Comparison of ENCODE assay signal across 7 cellular contexts in genomic region chr20:33675127-33675954, GRCh38. TPM values are rescaled to one million over a fixed set of nuclear protein-coding genes. Genes with fewer than 3 reads are reported as not detected.
DNase-seq lines count a peak whose midpoint lies in the region; ATAC-seq and TF ChIP-seq lines count a peak whose summit lies in the region.

No MANE protein-coding gene starts in this region.

- H3K27me3 Mint-ChIP-seq in HFFc6 (ENCODE audit: insufficient read depth): peaks cover 2% of the 10 kb centered on the region; the same call in 1 of the 2 replicates
- H3K27me3 Mint-ChIP-seq in activated CD8-positive, alpha-beta T cell treated with anti-CD3 and anti-CD28 coated beads for 36 hours: no peaks in the 10 kb centered on the region

- TF ChIP-seq CTCF in HFFc6 (IDR thresholded peaks at IDR 0.05) (no peak), spleen (IDR thresholded peaks at IDR 0.05 in 8 of 11, conservative IDR thresholded peaks at IDR 0.05 in 3 of 11) (no peak)
- no peak for TF ChIP-seq CTCF in activated CD8-positive, alpha-beta T cell treated with anti-CD3 and anti-CD28 coated beads for 36 hours (IDR thresholded peaks at IDR 0.05)

- H3K27ac ChIP-seq in right cardiac atrium (ENCODE audit: low read length) (peak overlapping the region; percentile 59), spleen (peak overlapping the region; percentile 66 to 89 (median 84))

- ATAC-seq in activated CD8-positive, alpha-beta T cell treated with anti-CD3 and anti-CD28 coated beads for 36 hours: no peak
- peak; percentile 10 to 38 for ATAC-seq in right cardiac atrium
- ATAC-seq in GM19463 (IDR thresholded peaks at IDR 0.05; ENCODE audit: unreplicated experiment): no peak

- H3K4me3 Mint-ChIP-seq in HFFc6: peak overlapping the region; percentile 81
- H3K4me3 Mint-ChIP-seq in activated CD8-positive, alpha-beta T cell treated with anti-CD3 and anti-CD28 coated beads for 36 hours: peak overlapping the region; percentile 54

- 0 out of 2 replicates have a peak, but pooled peaks cover 4% of the 10 kb centered on the region for H3K36me3 Mint-ChIP-seq in HFFc6 (ENCODE audit: low read depth)
- peaks cover 37% of the 10 kb centered on the region for H3K36me3 Mint-ChIP-seq in activated CD8-positive, alpha-beta T cell treated with anti-CD3 and anti-CD28 coated beads for 36 hours (ENCODE audit: low read depth)

- POLR2A ChIA-PET in activated CD8-positive, alpha-beta T cell treated with anti-CD3 and anti-CD28 coated beads for 36 hours (lab: Charles Lee): interaction anchor here (0.8 to 15.4 kb wide), 4 partner anchors 4 to 19 kb away, joined by 3 to 262 read pairs (median 132); partner anchors contain the start of genes ACTL10, C20orf144 and NECAB3

- no peaks in the 10 kb centered on the region for H3K9me3 Mint-ChIP-seq in HFFc6
- no peaks in the 10 kb centered on the region for H3K9me3 Mint-ChIP-seq in activated CD8-positive, alpha-beta T cell treated with anti-CD3 and anti-CD28 coated beads for 36 hours

- TF ChIP-seq POLR2A in spleen (IDR thresholded peaks at IDR 0.05): no peak

- peaks cover 47% of the 10 kb centered on the region for H3K4me1 Mint-ChIP-seq in HFFc6 (ENCODE audit: low read depth)
- peaks cover 40% of the 10 kb centered on the region for H3K4me1 Mint-ChIP-seq in activated CD8-positive, alpha-beta T cell treated with anti-CD3 and anti-CD28 coated beads for 36 hours (ENCODE audit: low read depth)

- H3K4me1 ChIP-seq in right cardiac atrium (ENCODE audit: control insufficient read depth, insufficient read depth, low read length) (no peaks in the 10 kb centered on the region), spleen (peaks cover 13 to 62% (median 53%) of the 10 kb centered on the region in 6 donors)

- H3K27me3 ChIP-seq in right cardiac atrium (ENCODE audit: control insufficient read depth, insufficient read depth) (no peaks in the 10 kb centered on the region), spleen (replicated peaks in 1 of 7) (no peaks in the 10 kb centered on the region)

- H3K4me3 ChIP-seq in right cardiac atrium (ENCODE audit: low read length) (no peak overlapping the region), spleen (peak overlapping the region in 5 of 8 donors; percentile 48 to 83 (median 59))

- peak overlapping the region; percentile 83 for H3K27ac Mint-ChIP-seq in HFFc6
- peak overlapping the region; percentile 11 for H3K27ac Mint-ChIP-seq in activated CD8-positive, alpha-beta T cell treated with anti-CD3 and anti-CD28 coated beads for 36 hours

- H3K36me3 ChIP-seq in spleen: peaks cover 0 to 22% (median 0%) of the 10 kb centered on the region in 6 donors

- H3K9me3 ChIP-seq in right cardiac atrium (ENCODE audit: control insufficient read depth, low read length): no peaks in the 10 kb centered on the region
- H3K9me3 ChIP-seq in spleen: no peaks in the 10 kb centered on the region

- CTCF ChIA-PET in activated CD8-positive, alpha-beta T cell treated with anti-CD3 and anti-CD28 coated beads for 36 hours (lab: Charles Lee): interaction anchor here (0.8 to 1.4 kb wide), 2 partner anchors 8 to 203 kb away, joined by 3 to 4 read pairs; partner anchors contain the start of gene ACTL10

- DNase-seq in HFFc6: no peak
- no peak for DNase-seq in activated CD8-positive, alpha-beta T cell treated with anti-CD3 and anti-CD28 coated beads for 36 hours
- peak; percentile 57 to 85 (median 70) for DNase-seq in right cardiac atrium
- no peak for DNase-seq in spleen
- no peak for DNase-seq in NCI-H1436 treated with DMSO at 0.1 percent for 48 hours (lab: John Stamatoyannopoulos, UW)
- no peak for DNase-seq in T-helper 9 cell

- 45% methylated on average over 16 of the region's 16 CpGs for WGBS in right cardiac atrium
- WGBS in spleen, 5 donors: 60 to 72% (median 62%) methylated on average over 16 of the region's 16 CpGs

- intact Hi-C loops in activated CD8-positive, alpha-beta T cell treated with anti-CD3 and anti-CD28 coated beads for 36 hours (cut with micrococcal nuclease): no loop called here
- intact Hi-C loops in right cardiac atrium (cut with DNase I) (no loop called here), spleen (cut with DNase I; ENCODE audit: low total_unique reads) (no loop called here)

RNA-seq across cellular contexts. Expression of gene NECAB3, which starts 1.1 kb away (rescaled TPM):
- total RNA-seq in HFFc6 (2021; fragmentation: NEBNext Ultra II Directional; extraction: Animal tissue kit (Norgen Biotek cat#: 25700)): 10 to 100 TPM; 24.9 to 30.0 (median 27.0) TPM
- 10 to 100 TPM; 13.7 to 16.0 TPM for total RNA-seq in activated CD8-positive, alpha-beta T cell treated with anti-CD3 and anti-CD28 coated beads for 36 hours
- total RNA-seq in right cardiac atrium: 10 to 100 TPM; 55.4 to 61.3 (median 57.0) TPM
- polyA plus RNA-seq in right cardiac atrium: 57.4 TPM
- 10 to 100 TPM; 14.0 to 39.0 (median 18.8) TPM for total RNA-seq in spleen
- polyA plus RNA-seq in spleen: 10 to 100 TPM in 2 of 3 donors, 1 to 10 TPM in 1; 8.6 to 22.7 (median 11.0) TPM

RNA-seq across cellular contexts. Expression of gene ACTL10, which starts 8.6 kb away (rescaled TPM):
- total RNA-seq in HFFc6 (2021; fragmentation: NEBNext Ultra II Directional; extraction: Animal tissue kit (Norgen Biotek cat#: 25700)): 1 to 10 TPM; 1.6 to 2.3 (median 1.8) TPM
- 1 to 10 TPM; 2.4 TPM for total RNA-seq in activated CD8-positive, alpha-beta T cell treated with anti-CD3 and anti-CD28 coated beads for 36 hours
- total RNA-seq in right cardiac atrium (under 1 TPM; 0.29 to 0.71 (median 0.32) TPM), spleen (1 to 10 TPM; 1.1 to 3.5 (median 2.0) TPM)
- polyA plus RNA-seq in right cardiac atrium (0.27 TPM), spleen (1 to 10 TPM; 1.3 to 3.5 (median 2.9) TPM)

RNA-seq across cellular contexts. Expression of gene E2F1, which starts 10.8 kb away (rescaled TPM):
- 10 to 100 TPM; 11.3 to 21.7 (median 20.2) TPM for total RNA-seq in HFFc6 (2021; fragmentation: NEBNext Ultra II Directional; extraction: Animal tissue kit (Norgen Biotek cat#: 25700))
- total RNA-seq in activated CD8-positive, alpha-beta T cell treated with anti-CD3 and anti-CD28 coated beads for 36 hours: 10 to 100 TPM; 71.2 to 72.0 TPM
- total RNA-seq in right cardiac atrium (1 to 10 TPM in 2 of 4 donors, under 1 TPM in 2; 0.45 to 2.2 (median 1.0) TPM), spleen (1 to 10 TPM; 2.5 to 6.9 (median 4.5) TPM)
- polyA plus RNA-seq in right cardiac atrium (0.52 TPM), spleen (1 to 10 TPM; 3.4 to 6.2 (median 5.6) TPM)

RNA-seq across cellular contexts. Expression of gene C20orf144, which starts 13.2 kb away (rescaled TPM):
- total RNA-seq in HFFc6 (2021; fragmentation: NEBNext Ultra II Directional; extraction: Animal tissue kit (Norgen Biotek cat#: 25700)): under 1 TPM in 5 of 6 experiments, not detected in 1; 0.10 to 0.31 (median 0.23) TPM
- under 1 TPM; 0.29 to 0.36 TPM for total RNA-seq in activated CD8-positive, alpha-beta T cell treated with anti-CD3 and anti-CD28 coated beads for 36 hours
- not detected for total RNA-seq in right cardiac atrium
- polyA plus RNA-seq in right cardiac atrium: 0.05 TPM
- under 1 TPM in 1 of 7 donors, not detected in 6; 0.14 TPM for total RNA-seq in spleen
- under 1 TPM in 2 of 3 donors, not detected in 1; 0.06 to 0.09 TPM for polyA plus RNA-seq in spleen

RNA-seq across cellular contexts. Expression of gene PXMP4, which starts 44.8 kb away (rescaled TPM):
- 10 to 100 TPM in 4 of 6 experiments, 1 to 10 TPM in 2; 8.3 to 14.4 (median 11.4) TPM for total RNA-seq in HFFc6 (2021; fragmentation: NEBNext Ultra II Directional; extraction: Animal tissue kit (Norgen Biotek cat#: 25700))
- 1 to 10 TPM; 6.9 to 7.3 TPM for total RNA-seq in activated CD8-positive, alpha-beta T cell treated with anti-CD3 and anti-CD28 coated beads for 36 hours
- total RNA-seq in right cardiac atrium (10 to 100 TPM in 3 of 4 donors, 1 to 10 TPM in 1; 8.0 to 12.9 (median 11.2) TPM), spleen (10 to 100 TPM in 1 of 7 donors, 1 to 10 TPM in 6; 6.1 to 14.4 (median 7.5) TPM)
- polyA plus RNA-seq in right cardiac atrium (4.2 TPM), spleen (1 to 10 TPM; 2.1 to 3.4 (median 3.4) TPM)

Comparison
In these comparisons a context has a peak if more than half of its experiments do, and no peak if none do; other contexts are left out.
1. DNase-seq: peak in right cardiac atrium (3 of 3); none in HFFc6 (single experiment), activated CD8-positive, alpha-beta T cell treated with anti-CD3 and anti-CD28 coated beads for 36 hours (single experiment), spleen (single experiment), NCI-H1436 treated with DMSO at 0.1 percent for 48 hours (single experiment) and T-helper 9 cell (single experiment).
2. ATAC-seq: peak in right cardiac atrium (2 of 2); none in activated CD8-positive, alpha-beta T cell treated with anti-CD3 and anti-CD28 coated beads for 36 hours (single experiment) and GM19463 (single experiment).